ENCODE assay signal across 8 cellular contexts in genomic region chr17:80455328-80455710, GRCh38. TPM values are rescaled to one million over a fixed set of nuclear protein-coding genes. Genes with fewer than 3 reads are reported as not detected.
A peak's percentile ranks its signal among the peaks of the same experiment; 100 is the strongest.
DNase-seq lines count a peak whose midpoint lies in the region; ATAC-seq and TF ChIP-seq lines count a peak whose summit lies in the region.

No MANE protein-coding gene starts in this region.

- CTCF ChIA-PET in activated naive CD4-positive, alpha-beta T cell treated with anti-CD3 and anti-CD28 coated beads for 36 hours (lab: Charles Lee): interaction anchor here (1.0 to 1.6 kb wide), 4 partner anchors 18 to 515 kb away, joined by 3 to 6 read pairs (median 3); no protein-coding TSS in a partner anchor

- peaks cover 52% of the 10 kb centered on the region for H3K4me1 ChIP-seq in BLaER1
- peaks cover 5% of the 10 kb centered on the region for H3K4me1 ChIP-seq in KMS-11 (ENCODE audit: low read depth, poor library complexity, severe bottlenecking)
- peaks cover 9% of the 10 kb centered on the region for H3K4me1 ChIP-seq in parathyroid adenoma

- peaks cover 2% of the 10 kb centered on the region for H3K36me3 Mint-ChIP-seq in activated naive CD4-positive, alpha-beta T cell treated with anti-CD3 and anti-CD28 coated beads for 36 hours (ENCODE audit: low read depth)

- H3K4me2 ChIP-seq in BLaER1: peak overlapping the region; percentile 94
- H3K4me2 ChIP-seq in KMS-11: peak overlapping the region; percentile 95
- H3K4me2 ChIP-seq in parathyroid adenoma (ENCODE audit: low read length): peak overlapping the region; percentile 93

- H3K27ac Mint-ChIP-seq in activated naive CD4-positive, alpha-beta T cell treated with anti-CD3 and anti-CD28 coated beads for 36 hours: peak overlapping the region; percentile 92

- H2AFZ ChIP-seq in KMS-11 (ENCODE audit: low read depth) (peak overlapping the region; percentile 98), parathyroid adenoma (peak overlapping the region; percentile 95)

- peak overlapping the region; percentile 98 for H3K4me3 Mint-ChIP-seq in activated naive CD4-positive, alpha-beta T cell treated with anti-CD3 and anti-CD28 coated beads for 36 hours

- peaks cover 6% of the 10 kb centered on the region for H3K27me3 Mint-ChIP-seq in activated naive CD4-positive, alpha-beta T cell treated with anti-CD3 and anti-CD28 coated beads for 36 hours (ENCODE audit: low read depth)

- no peaks in the 10 kb centered on the region for H4K20me1 ChIP-seq in BLaER1
- H4K20me1 ChIP-seq in KMS-11 (ENCODE audit: insufficient read depth): no peaks in the 10 kb centered on the region

- no peaks in the 10 kb centered on the region for H3K9me3 Mint-ChIP-seq in activated naive CD4-positive, alpha-beta T cell treated with anti-CD3 and anti-CD28 coated beads for 36 hours

- DNase-seq in activated naive CD4-positive, alpha-beta T cell treated with anti-CD3 and anti-CD28 coated beads for 36 hours: peak; percentile 41
- no peak for DNase-seq in Right ventricle myocardium superior

- H3K4me3 ChIP-seq in BLaER1: peak overlapping the region; percentile 74
- H3K4me3 ChIP-seq in KMS-11 (IDR thresholded peaks at IDR 0.05; ENCODE audit: insufficient read depth, low read depth, low read length): no peak overlapping the region
- peak overlapping the region; percentile 87 for H3K4me3 ChIP-seq in parathyroid adenoma (ENCODE audit: low read depth, low read length)

- H3K4me1 Mint-ChIP-seq in activated naive CD4-positive, alpha-beta T cell treated with anti-CD3 and anti-CD28 coated beads for 36 hours (ENCODE audit: low read depth): peaks cover 18% of the 10 kb centered on the region

- H3K9ac ChIP-seq in BLaER1 (peak overlapping the region; percentile 97), KMS-11 (peak overlapping the region; percentile 64), parathyroid adenoma (peak overlapping the region; percentile 98)

- H3K27me3 ChIP-seq in BLaER1 (peaks cover 28% of the 10 kb centered on the region), KMS-11 (ENCODE audit: insufficient read depth, low read depth) (peaks cover 81% of the 10 kb centered on the region), parathyroid adenoma (ENCODE audit: control insufficient read depth, insufficient read depth, low read length) (no peaks in the 10 kb centered on the region)

- H3K79me2 ChIP-seq in KMS-11 (ENCODE audit: insufficient read depth, low read depth) (no peaks in the 10 kb centered on the region), parathyroid adenoma (no peaks in the 10 kb centered on the region)

- H3K36me3 ChIP-seq in BLaER1 (no peaks in the 10 kb centered on the region), KMS-11 (ENCODE audit: insufficient read depth) (no peaks in the 10 kb centered on the region), parathyroid adenoma (ENCODE audit: control insufficient read depth, insufficient read depth, low read length) (no peaks in the 10 kb centered on the region)

- TF ChIP-seq CTCF in KMS-11 (conservative IDR thresholded peaks at IDR 0.05; ENCODE audit: low read depth, low read length) (no peak), parathyroid adenoma (IDR thresholded peaks at IDR 0.05) (no peak)

- ATAC-seq in GM19043 (IDR thresholded peaks at IDR 0.05; ENCODE audit: low read depth, unreplicated experiment) (peak; percentile 17), Right ventricle myocardium superior (ENCODE audit: poor library complexity) (peak; percentile 55), GM19397 (IDR thresholded peaks at IDR 0.05; ENCODE audit: unreplicated experiment) (no peak), HG02938 (IDR thresholded peaks at IDR 0.05; ENCODE audit: unreplicated experiment) (no peak)

- intact Hi-C loops in activated naive CD4-positive, alpha-beta T cell treated with anti-CD3 and anti-CD28 coated beads for 36 hours (cut with micrococcal nuclease): no loop called here
- intact Hi-C loops in Right ventricle myocardium superior (cut with DNase I): no loop called here

- no peaks in the 10 kb centered on the region for H3K9me3 ChIP-seq in BLaER1
- no peaks in the 10 kb centered on the region for H3K9me3 ChIP-seq in parathyroid adenoma (ENCODE audit: control insufficient read depth, low read length)

- H3K27ac ChIP-seq in BLaER1: peak overlapping the region; percentile 98
- peak overlapping the region; percentile 70; the same call in 1 of the 2 replicates for H3K27ac ChIP-seq in KMS-11
- H3K27ac ChIP-seq in parathyroid adenoma: peak overlapping the region; percentile 96

RNA-seq across cellular contexts. Expression of gene NPTX1, which starts 21.1 kb away (rescaled TPM):
- 10 to 100 TPM; 10.4 to 10.7 TPM for total RNA-seq in activated naive CD4-positive, alpha-beta T cell treated with anti-CD3 and anti-CD28 coated beads for 36 hours
- not detected for total RNA-seq in Right ventricle myocardium superior

RNA-seq across cellular contexts. Expression of gene ENDOV, which starts 40.4 kb away (rescaled TPM):
- total RNA-seq in activated naive CD4-positive, alpha-beta T cell treated with anti-CD3 and anti-CD28 coated beads for 36 hours: 10 to 100 TPM in 1 of 2 experiments, 1 to 10 TPM in 1; 9.0 to 11.7 TPM
- total RNA-seq in Right ventricle myocardium superior: 11.7 TPM

Comparison
In these comparisons a context has a peak if more than half of its experiments do, and no peak if none do; other contexts are left out.
1. ATAC-seq: peak in GM19043 (single experiment) and Right ventricle myocardium superior (single experiment); none in GM19397 (single experiment) and HG02938 (single experiment).
2. RNA of gene NPTX1, which starts 21.1 kb away (total RNA-seq): 10.4 to 10.7 TPM in activated naive CD4-positive, alpha-beta T cell treated with anti-CD3 and anti-CD28 coated beads for 36 hours; not detected in Right ventricle myocardium superior (single experiment); every median in the first group is over 10 times any median in the second.
3. Peak in every context shown above with its lines, with median percentiles within 50 percentile points of each other: H3K27ac ChIP-seq, H3K4me2 ChIP-seq and H3K9ac ChIP-seq.